In genomic region chr1:41432481-41433280, GRCh38 we compare ENCODE assay signal across 8 cellular contexts. TPM values are rescaled to one million over a fixed set of nuclear protein-coding genes. Genes with fewer than 3 reads are reported as not detected.
DNase-seq lines count a peak whose midpoint lies in the region; ATAC-seq and TF ChIP-seq lines count a peak whose summit lies in the region.

No MANE protein-coding gene starts in this region.

- BruUV-seq in PC-9 (replicated peaks; lab: Mats Ljungman, UMichigan): no TSS peak

- no peak overlapping the region for H3K4me3 ChIP-seq in PC-9

- TF ChIP-seq CTCF in PC-9 (conservative IDR thresholded peaks at IDR 0.05) (peak; percentile 97), nephron (IDR thresholded peaks at IDR 0.05; ENCODE audit: unreplicated experiment in 3 of 3) (peak; percentile 77 to 90 (median 90))

- no peaks in the 10 kb centered on the region for H3K27me3 ChIP-seq in PC-9 (ENCODE audit: insufficient read depth, low read depth)

- H3K9me3 ChIP-seq in PC-9 (ENCODE audit: insufficient read depth, low read depth): no peaks in the 10 kb centered on the region

- peak; percentile 94 to 97 for ATAC-seq in stimulated activated naive B cell treated with anti-CD40 and anti-IgM and Interleukin-4, amounts not matched to agents 10 μg/mL and 1 μg/mL and 100 μg/mL, for 72 hours (replicated peaks)
- ATAC-seq in GM18870 (IDR thresholded peaks at IDR 0.05; ENCODE audit: unreplicated experiment): no peak

- peak overlapping the region; percentile 58 for H3K4me2 ChIP-seq in PC-9

- DNase-seq in DMS53 treated with DMSO at 0.1 percent for 48 hours (lab: John Stamatoyannopoulos, UW; ENCODE audit: unreplicated experiment): peak; percentile 89
- peak; percentile 98 for DNase-seq in HS-27A (ENCODE audit: low read depth)
- DNase-seq in PC-9: peak; percentile 93 to 99
- peak; percentile 86 to 90 for DNase-seq in activated T-cell treated with anti-CD3 and anti-CD28 coated beads, Interleukin-2, amount 50 U/mL, for 48 hours
- DNase-seq in fibroblast of peridontal ligament (ENCODE audit: extremely low read depth): peak; percentile 81
- peak; percentile 66 for DNase-seq in stimulated activated naive B cell treated with anti-CD40 and anti-IgM and Interleukin-4, amounts not matched to agents 10 μg/mL and 1 μg/mL and 100 μg/mL, for 72 hours

- H3K4me1 ChIP-seq in PC-9 (replicated peaks; ENCODE audit: insufficient read depth): peaks cover 28% of the 10 kb centered on the region

- CTCF ChIA-PET in PC-9 (lab: Charles Lee): interaction anchor here (0.5 to 2.7 kb wide), 15 partner anchors 9 to 374 kb away, joined by 3 to 17 read pairs (median 4); partner anchors contain the start of gene EDN2

- H3F3A ChIP-seq in PC-9 (ENCODE audit: insufficient read depth, low read depth): peaks cover 6% of the 10 kb centered on the region; the same call in 1 of the 2 replicates

- H3K27ac ChIP-seq in PC-9: peak overlapping the region; percentile 13; the same call in 1 of the 2 replicates

- peak overlapping the region in 2 of 3 experiments; percentile 24 to 31 for H3K27ac Mint-ChIP-seq in nephron
- H3K27ac Mint-ChIP-seq in stimulated activated naive B cell treated with anti-CD40 and anti-IgM and Interleukin-4, amounts not matched to agents 10 μg/mL and 1 μg/mL and 100 μg/mL, for 72 hours: no peak overlapping the region

- no peaks in the 10 kb centered on the region for H3K9me2 ChIP-seq in PC-9 (ENCODE audit: insufficient read depth)

- no peaks in the 10 kb centered on the region for H3K36me3 Mint-ChIP-seq in nephron (ENCODE audit: low read depth)
- H3K36me3 Mint-ChIP-seq in stimulated activated naive B cell treated with anti-CD40 and anti-IgM and Interleukin-4, amounts not matched to agents 10 μg/mL and 1 μg/mL and 100 μg/mL, for 72 hours: no peaks in the 10 kb centered on the region

- no peak overlapping the region for H2AFZ ChIP-seq in PC-9

- no peaks in the 10 kb centered on the region for H3K36me3 ChIP-seq in PC-9 (ENCODE audit: low read depth)

- H3K9me3 Mint-ChIP-seq in nephron: no peaks in the 10 kb centered on the region
- no peaks in the 10 kb centered on the region for H3K9me3 Mint-ChIP-seq in stimulated activated naive B cell treated with anti-CD40 and anti-IgM and Interleukin-4, amounts not matched to agents 10 μg/mL and 1 μg/mL and 100 μg/mL, for 72 hours

- peaks cover 72% of the 10 kb centered on the region for H3K4me1 Mint-ChIP-seq in nephron
- peaks cover 1 to 6% of the 10 kb centered on the region in 2 donors for H3K4me1 Mint-ChIP-seq in stimulated activated naive B cell treated with anti-CD40 and anti-IgM and Interleukin-4, amounts not matched to agents 10 μg/mL and 1 μg/mL and 100 μg/mL, for 72 hours

- H3K4me3 Mint-ChIP-seq in nephron: no peak overlapping the region
- H3K4me3 Mint-ChIP-seq in stimulated activated naive B cell treated with anti-CD40 and anti-IgM and Interleukin-4, amounts not matched to agents 10 μg/mL and 1 μg/mL and 100 μg/mL, for 72 hours: no peak overlapping the region

- POLR2A ChIA-PET in PC-9 (lab: Charles Lee; ENCODE audit: unreplicated experiment): interaction anchor here (0.5 to 1.4 kb wide), 2 partner anchors 82 to 175 kb away, joined by 5 to 7 read pairs; no protein-coding TSS in a partner anchor

- H3K79me2 ChIP-seq in PC-9 (ENCODE audit: low read depth): no peaks in the 10 kb centered on the region

- H4K20me1 ChIP-seq in PC-9 (ENCODE audit: insufficient read depth): no peaks in the 10 kb centered on the region

- intact Hi-C loops in PC-9 (cut with micrococcal nuclease; ENCODE audit: unreplicated experiment): loop anchor here (1.0 to 10.0 kb wide), 12 partner anchors 13 to 1332 kb away; partner anchors contain the start of genes C1orf50 and P3H1

- peaks cover 28% of the 10 kb centered on the region for H3K27me3 Mint-ChIP-seq in nephron (ENCODE audit: low read depth)
- peaks cover 48 to 53% of the 10 kb centered on the region in 2 donors for H3K27me3 Mint-ChIP-seq in stimulated activated naive B cell treated with anti-CD40 and anti-IgM and Interleukin-4, amounts not matched to agents 10 μg/mL and 1 μg/mL and 100 μg/mL, for 72 hours

RNA-seq across cellular contexts. Expression of gene EDN2, which starts 51.8 kb away (rescaled TPM):
- total RNA-seq in PC-9 (2021): 0.43 and 0.48 TPM in 2 replicates
